ENCODE assay signal across 18 cellular contexts in the genomic region with DNA sequence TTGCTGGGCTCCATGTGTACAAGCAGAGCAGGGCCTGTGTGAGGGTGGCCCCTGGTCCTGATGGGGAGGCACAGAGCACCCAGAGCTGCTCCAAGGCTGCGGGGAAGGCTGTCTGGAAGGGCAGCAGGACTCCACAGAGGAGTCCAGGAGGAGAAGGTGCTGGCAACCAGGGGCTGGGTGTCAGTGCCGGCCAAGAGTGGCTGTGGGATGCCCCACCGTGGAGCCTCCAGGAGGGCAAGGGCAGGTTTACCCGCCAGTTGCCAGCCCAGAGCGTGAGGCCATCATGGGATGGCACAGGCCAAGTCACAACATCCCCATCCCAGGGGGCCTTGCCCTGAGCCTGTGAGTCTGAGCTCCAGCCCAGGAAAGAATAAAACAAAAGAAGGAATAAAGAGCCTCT.
"Had no signal": no experiment of that assay in that cellular context is flagged by ENCODE, and none has a peak within 500 bp of the region (broad histone marks: within the 10 kb centered on the region; RNA-seq: fewer than 3 reads in every experiment).

No MANE protein-coding gene starts in this region.

- H3K4me2 ChIP-seq: SK-N-SH had no signal

- FAIRE-seq: RCC 7860 had no signal

- H3K9ac ChIP-seq: SK-N-SH had no signal

- H3K9me3 ChIP-seq: SK-N-SH had no signal

- DNase-seq: KBM-7, MV-4-11, NCI-H1048, NCI-H1105, NCI-H1417, NCI-H1436 treated with DMSO at 0.1 percent for 48 hours, NCI-H1694, NCI-H187 treated with DMSO at 0.1 percent for 48 hours, NCI-H2029 treated with DMSO at 0.1 percent for 48 hours, NCI-H2227 treated with DMSO at 0.1 percent for 48 hours, NCI-H524, NCI-H69, NCI-H774, Right ventricle myocardium superior, RPMI8226, SK-N-SH, SW 1271 had no signal
